Comparison of ENCODE assay signal across 14 cellular contexts in genomic region chr18:57768557-57769326, GRCh38. TPM values are rescaled to one million over a fixed set of nuclear protein-coding genes. Genes with fewer than 3 reads are reported as not detected.
DNase-seq lines count a peak whose midpoint lies in the region; ATAC-seq and TF ChIP-seq lines count a peak whose summit lies in the region.
"Had no signal": no experiment of that assay in that cellular context is flagged by ENCODE, and none has a peak within 500 bp of the region (broad histone marks: within the 10 kb centered on the region; RNA-seq: fewer than 3 reads in every experiment).

No MANE protein-coding gene starts in this region.

- no peaks in the 10 kb centered on the region for H3K9me3 Mint-ChIP-seq in stimulated activated effector memory CD8-positive, alpha-beta T cell treated with anti-CD3 and anti-CD28 coated beads, Interleukin-12 subunit alpha, Interleukin-12 subunit beta, amount 100 ng/mL, for 72 hours
- H3K9me3 Mint-ChIP-seq: activated T-cell treated with anti-CD3 and anti-CD28 coated beads, Interleukin-2, amount 50 U/mL, for 4 hours had no signal

- peak overlapping the region; percentile 40 for H3K4me2 ChIP-seq in fibroblast of lung (ENCODE audit: extremely low read depth, insufficient read depth, low read length)

- H3K4me3 ChIP-seq in fibroblast of lung (replicated peaks in 1 of 4; ENCODE audit: control extremely low read depth in 1 of 4, insufficient read depth in 1 of 4, low read depth in 3 of 4, low read length in 4 of 4) (no peak overlapping the region), gastrocnemius medialis (no peak overlapping the region)

- H3K27ac ChIP-seq in fibroblast of lung (ENCODE audit: insufficient read depth, low read length) (peak overlapping the region; percentile 19), gastrocnemius medialis (peak overlapping the region; percentile 80 to 88 (median 83))

- TF ChIP-seq CTCF in fibroblast of lung (conservative IDR thresholded peaks at IDR 0.05 in 1 of 2, IDR thresholded peaks at IDR 0.05 in 1 of 2; ENCODE audit: low read depth in 1 of 2, low read length in 2 of 2), result no peak
- TF ChIP-seq CTCF in gastrocnemius medialis (IDR thresholded peaks at IDR 0.05 in 4 of 5, conservative IDR thresholded peaks at IDR 0.05 in 1 of 5), result no peak

- H3K27me3 ChIP-seq in fibroblast of lung (ENCODE audit: control insufficient read depth, insufficient read depth, low read length) (no peaks in the 10 kb centered on the region), gastrocnemius medialis (no peaks in the 10 kb centered on the region)

- in situ Hi-C loops in gastrocnemius medialis (cut with MboI; ENCODE audit: low sequenced_read_pairs in 4 of 4), result no loop called here

- no peak overlapping the region for H2AFZ ChIP-seq in fibroblast of lung (ENCODE audit: low read length)

- no peaks in the 10 kb centered on the region for H3K9me3 ChIP-seq in fibroblast of lung (ENCODE audit: control insufficient read depth, insufficient read depth, low read depth, low read length)
- no peaks in the 10 kb centered on the region for H3K9me3 ChIP-seq in gastrocnemius medialis

- DNase-seq in EH (ENCODE audit: low read depth) (peak; percentile 87), NCI-H2196 treated with DMSO at 0.1 percent for 48 hours (lab: John Stamatoyannopoulos, UW; ENCODE audit: unreplicated experiment) (peak; percentile 26), fibroblast of lung (ENCODE audit: low read depth in 2 of 2) (peak; percentile 64 to 79), gastrocnemius medialis (peak; percentile 38 to 58), T-helper 2 cell (no peak)
- no peak for DNase-seq in stimulated activated effector memory CD8-positive, alpha-beta T cell treated with anti-CD3 and anti-CD28 coated beads, Interleukin-12 subunit alpha, Interleukin-12 subunit beta, amount 100 ng/mL, for 72 hours (ENCODE audit: low spot score in 2 of 2)
- DNase-seq: activated T-cell treated with anti-CD3 and anti-CD28 coated beads, Interleukin-2, amount 50 U/mL, for 4 hours; Calu3; GOT3; NCI-H524 treated with DMSO at 0.1 percent for 48 hours; stimulated activated CD4-positive, alpha-beta T cell treated with anti-CD3 and anti-CD28 coated beads, Interleukin-12 subunit alpha, Interleukin-12 subunit beta, amount 100 ng/mL, for 4 hours; stimulated activated naive CD8-positive, alpha-beta T cell treated with anti-CD3 and anti-CD28 coated beads, Interleukin-15, Interleukin-2, amounts not matched to agents 100 U/mL and 50 U/mL, for 24 hours had no signal

- ATAC-seq in gastrocnemius medialis (peak; percentile 75), GM18868 (IDR thresholded peaks at IDR 0.05; ENCODE audit: unreplicated experiment) (no peak), esophagus mucosa (no peak)
- ATAC-seq in stimulated activated effector memory CD8-positive, alpha-beta T cell treated with anti-CD3 and anti-CD28 coated beads, Interleukin-12 subunit alpha, Interleukin-12 subunit beta, amount 100 ng/mL, for 72 hours, result no peak
- ATAC-seq: activated T-cell treated with anti-CD3 and anti-CD28 coated beads, Interleukin-2, amount 50 U/mL, for 4 hours; stimulated activated naive CD8-positive, alpha-beta T cell treated with anti-CD3 and anti-CD28 coated beads, Interleukin-15, Interleukin-2, amounts not matched to agents 100 U/mL and 50 U/mL, for 24 hours had no signal

- H3K36me3 ChIP-seq in fibroblast of lung (ENCODE audit: control insufficient read depth, insufficient read depth, low read length) (no peaks in the 10 kb centered on the region), gastrocnemius medialis (no peaks in the 10 kb centered on the region)

- no peak overlapping the region for H3K4me3 Mint-ChIP-seq in stimulated activated effector memory CD8-positive, alpha-beta T cell treated with anti-CD3 and anti-CD28 coated beads, Interleukin-12 subunit alpha, Interleukin-12 subunit beta, amount 100 ng/mL, for 72 hours
- H3K4me3 Mint-ChIP-seq: activated T-cell treated with anti-CD3 and anti-CD28 coated beads, Interleukin-2, amount 50 U/mL, for 4 hours had no signal

- TF ChIP-seq POLR2A in gastrocnemius medialis (IDR thresholded peaks at IDR 0.05), result no peak

- intact Hi-C loops in gastrocnemius medialis (cut with DNase I; ENCODE audit: low total_unique reads), result loop anchor here (10.0 kb wide), 1 partner anchor 546 kb away; no protein-coding TSS in a partner anchor

- no peaks in the 10 kb centered on the region for H3K4me1 Mint-ChIP-seq in stimulated activated effector memory CD8-positive, alpha-beta T cell treated with anti-CD3 and anti-CD28 coated beads, Interleukin-12 subunit alpha, Interleukin-12 subunit beta, amount 100 ng/mL, for 72 hours

- no peaks in the 10 kb centered on the region for H4K20me1 ChIP-seq in fibroblast of lung (ENCODE audit: control insufficient read depth, extremely low read depth, insufficient read depth, low read length)

- H3K79me2 ChIP-seq in fibroblast of lung (ENCODE audit: control insufficient read depth, insufficient read depth, low read length), result peaks cover 92% of the 10 kb centered on the region

- H3K27ac Mint-ChIP-seq in stimulated activated effector memory CD8-positive, alpha-beta T cell treated with anti-CD3 and anti-CD28 coated beads, Interleukin-12 subunit alpha, Interleukin-12 subunit beta, amount 100 ng/mL, for 72 hours, result no peak overlapping the region

- peaks cover 8% of the 10 kb centered on the region for H3K4me1 ChIP-seq in fibroblast of lung (ENCODE audit: control insufficient read depth, extremely low read depth, insufficient read depth, low read length)
- H3K4me1 ChIP-seq in gastrocnemius medialis, result peaks cover 44 to 72% of the 10 kb centered on the region in 2 donors

- H3K9ac ChIP-seq in fibroblast of lung (ENCODE audit: insufficient read depth, low read length), result no peak overlapping the region

- H3K36me3 Mint-ChIP-seq in stimulated activated effector memory CD8-positive, alpha-beta T cell treated with anti-CD3 and anti-CD28 coated beads, Interleukin-12 subunit alpha, Interleukin-12 subunit beta, amount 100 ng/mL, for 72 hours, result peaks cover 6% of the 10 kb centered on the region

RNA-seq across cellular contexts. Expression of gene ATP8B1, which starts 34.4 kb away (rescaled TPM):
- total RNA-seq in fibroblast of lung (53.4 and 109 TPM in 2 replicates), gastrocnemius medialis (1 to 10 TPM; 1.6 to 4.2 (median 2.6) TPM), esophagus mucosa (37.7 TPM)
- 125 and 153 TPM in 2 replicates for polyA plus RNA-seq in fibroblast of lung
- polyA plus RNA-seq in fibroblast of lung (2012), result 58.7 and 73.2 TPM in 2 replicates
- 71.4 and 106 TPM in 2 replicates for polyA minus RNA-seq in fibroblast of lung (ENCODE audit: low replicate concordance)

Comparison
In these comparisons a context has a peak if more than half of its experiments do, and no peak if none do; other contexts are left out.
1. DNase-seq: peak in EH (single experiment), NCI-H2196 treated with DMSO at 0.1 percent for 48 hours (single experiment), fibroblast of lung (2 of 2) and gastrocnemius medialis (2 of 2); none in T-helper 2 cell (0 of 5) and stimulated activated effector memory CD8-positive, alpha-beta T cell treated with anti-CD3 and anti-CD28 coated beads, Interleukin-12 subunit alpha, Interleukin-12 subunit beta, amount 100 ng/mL, for 72 hours (0 of 2).
2. ATAC-seq: peak in gastrocnemius medialis (2 of 2); none in GM18868 (single experiment), esophagus mucosa (single experiment) and stimulated activated effector memory CD8-positive, alpha-beta T cell treated with anti-CD3 and anti-CD28 coated beads, Interleukin-12 subunit alpha, Interleukin-12 subunit beta, amount 100 ng/mL, for 72 hours (single experiment).